8 cellular contexts compared by ENCODE assay signal in the genomic region with DNA sequence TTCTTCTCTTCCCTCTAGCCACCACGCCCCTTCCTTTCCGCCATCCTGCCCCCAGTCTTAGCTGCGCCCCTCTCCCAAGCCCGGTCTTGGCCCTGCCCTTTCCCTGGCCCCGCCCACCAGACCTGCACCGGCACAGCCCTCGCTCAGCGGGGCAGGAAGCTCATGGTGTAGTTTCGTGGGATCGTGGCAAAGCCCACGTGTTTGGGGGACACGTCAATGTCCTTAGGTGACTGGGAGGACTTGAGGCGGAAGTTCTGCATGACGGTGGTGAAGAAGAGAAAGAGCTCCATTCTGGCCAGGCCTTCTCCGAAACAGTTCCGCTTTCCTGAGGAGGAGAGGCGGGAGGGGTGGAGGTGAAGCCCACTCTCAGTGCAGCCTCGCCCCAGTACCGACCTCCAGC. TPM values are rescaled to one million over a fixed set of nuclear protein-coding genes. Genes with fewer than 3 reads are reported as not detected.
A peak's percentile ranks its signal among the peaks of the same experiment; 100 is the strongest.
DNase-seq lines count a peak whose midpoint lies in the region; ATAC-seq and TF ChIP-seq lines count a peak whose summit lies in the region.
"Not testable (repeated sequence)": the region's sequence is repeated elsewhere in the genome, so short reads cannot be mapped to it uniquely, and the experiment has no call there.

No MANE protein-coding gene starts in this region.

- peak overlapping the region; percentile 70 for H3K27ac Mint-ChIP-seq in CD8-positive, alpha-beta T cell
- H3K27ac Mint-ChIP-seq in stimulated activated effector memory CD8-positive, alpha-beta T cell treated with anti-CD3 and anti-CD28 coated beads, Interleukin-12 subunit alpha, Interleukin-12 subunit beta, amount 100 ng/mL, for 72 hours: peak overlapping the region; percentile 94

- peaks cover 14% of the 10 kb centered on the region for H3K4me1 Mint-ChIP-seq in CD8-positive, alpha-beta T cell (ENCODE audit: low read depth)
- peaks cover 42% of the 10 kb centered on the region for H3K4me1 Mint-ChIP-seq in stimulated activated effector memory CD8-positive, alpha-beta T cell treated with anti-CD3 and anti-CD28 coated beads, Interleukin-12 subunit alpha, Interleukin-12 subunit beta, amount 100 ng/mL, for 72 hours

- H3K27ac ChIP-seq in CD8-positive, alpha-beta T cell (ENCODE audit: low read depth, low read length): peak overlapping the region; percentile 60
- H3K27ac ChIP-seq in colonic mucosa: not testable (repeated sequence)

- not testable (repeated sequence) for TF ChIP-seq CTCF in CD8-positive, alpha-beta T cell (IDR thresholded peaks at IDR 0.05); colonic mucosa (IDR thresholded peaks at IDR 0.05)

- H3K4me1 ChIP-seq in CD8-positive, alpha-beta T cell (ENCODE audit: insufficient read depth, low read length): peaks cover 14% of the 10 kb centered on the region
- not testable (repeated sequence) for H3K4me1 ChIP-seq in colonic mucosa

- not testable (repeated sequence) for H3K4me3 ChIP-seq in CD8-positive, alpha-beta T cell (ENCODE audit: low read depth, low read length); colonic mucosa

- not testable (repeated sequence) for H3K27me3 ChIP-seq in CD8-positive, alpha-beta T cell (ENCODE audit: insufficient read depth, low read length); colonic mucosa

- intact Hi-C loops in CD8-positive, alpha-beta T cell (cut with DNase I, micrococcal nuclease); colonic mucosa (cut with DNase I): not testable (repeated sequence)

- DNase-seq in CD8-positive, alpha-beta T cell: peak; percentile 65 to 90 (median 83)
- DNase-seq in NCI-H2227 (lab: John Stamatoyannopoulos, UW; ENCODE audit: unreplicated experiment) (peak; percentile 58), colonic mucosa (peak; percentile 59), left kidney (ENCODE audit: low read depth, low spot score) (peak; percentile 46)
- DNase-seq in activated CD4-positive, CD25-positive, alpha-beta regulatory T cell treated with anti-CD3 and anti-CD28 coated beads, Interleukin-2, amount 50 U/mL, for 72 hours: peak; percentile 68
- peak; percentile 82 to 85 for DNase-seq in activated T-cell treated with anti-CD3 and anti-CD28 coated beads, Interleukin-2, amount 50 U/mL, for 48 hours
- peak; percentile 84 for DNase-seq in stimulated activated CD4-positive, alpha-beta T cell treated with anti-CD3 and anti-CD28 coated beads, Interleukin-15, amount 100 ng/mL, for 24 hours
- peak; percentile 46 to 82 for DNase-seq in stimulated activated effector memory CD8-positive, alpha-beta T cell treated with anti-CD3 and anti-CD28 coated beads, Interleukin-12 subunit alpha, Interleukin-12 subunit beta, amount 100 ng/mL, for 72 hours (ENCODE audit: low spot score in 2 of 2)

- peak; percentile 96 for ATAC-seq in CD8-positive, alpha-beta T cell
- ATAC-seq in stimulated activated effector memory CD8-positive, alpha-beta T cell treated with anti-CD3 and anti-CD28 coated beads, Interleukin-12 subunit alpha, Interleukin-12 subunit beta, amount 100 ng/mL, for 72 hours: peak; percentile 98

- not testable (repeated sequence) for H3K9me3 ChIP-seq in CD8-positive, alpha-beta T cell (ENCODE audit: low read length); colonic mucosa

- peak overlapping the region; percentile 63 for H3K4me3 Mint-ChIP-seq in CD8-positive, alpha-beta T cell
- peak overlapping the region; percentile 64 for H3K4me3 Mint-ChIP-seq in stimulated activated effector memory CD8-positive, alpha-beta T cell treated with anti-CD3 and anti-CD28 coated beads, Interleukin-12 subunit alpha, Interleukin-12 subunit beta, amount 100 ng/mL, for 72 hours

- H3K9ac ChIP-seq in colonic mucosa (ENCODE audit: low read depth in 2 of 2, low read length in 2 of 2): not testable (repeated sequence)

- H3K36me3 Mint-ChIP-seq in CD8-positive, alpha-beta T cell; stimulated activated effector memory CD8-positive, alpha-beta T cell treated with anti-CD3 and anti-CD28 coated beads, Interleukin-12 subunit alpha, Interleukin-12 subunit beta, amount 100 ng/mL, for 72 hours: not testable (repeated sequence)

- H3K36me3 ChIP-seq in CD8-positive, alpha-beta T cell (ENCODE audit: insufficient read depth, low read length); colonic mucosa: not testable (repeated sequence)

- peaks cover 13% of the 10 kb centered on the region for H3K27me3 Mint-ChIP-seq in CD8-positive, alpha-beta T cell (ENCODE audit: low read depth)

- not testable (repeated sequence) for H3K9me3 Mint-ChIP-seq in CD8-positive, alpha-beta T cell; stimulated activated effector memory CD8-positive, alpha-beta T cell treated with anti-CD3 and anti-CD28 coated beads, Interleukin-12 subunit alpha, Interleukin-12 subunit beta, amount 100 ng/mL, for 72 hours

- CTCF ChIA-PET in CD8-positive, alpha-beta T cell (lab: Charles Lee): not testable (repeated sequence)

- POLR2A ChIA-PET in CD8-positive, alpha-beta T cell (lab: Charles Lee): not testable (repeated sequence)

RNA-seq across cellular contexts. Expression of gene CYP2A6, which starts 6.6 kb away (rescaled TPM):
- not detected for total RNA-seq in CD8-positive, alpha-beta T cell
- 1 to 10 TPM in 1 of 2 donors, not detected in 1; 1.4 TPM for total RNA-seq in colonic mucosa

RNA-seq across cellular contexts. Expression of gene CYP2A7, which starts 38.4 kb away (rescaled TPM):
- total RNA-seq in CD8-positive, alpha-beta T cell: not detected
- total RNA-seq in colonic mucosa: under 1 TPM in 1 of 2 donors, not detected in 1; 0.37 TPM

RNA-seq across cellular contexts. Expression of gene EGLN2, which starts 44.7 kb away (rescaled TPM):
- 100 to 1,000 TPM; 137 to 138 TPM for total RNA-seq in CD8-positive, alpha-beta T cell
- 10 to 100 TPM; 67.3 to 87.8 TPM for total RNA-seq in colonic mucosa
